ENCODE assay signal across 1 cellular context in genomic region chr9:133869674-133870419, GRCh38.
TF ChIP-seq lines count a peak whose summit lies in the region.

No MANE protein-coding gene starts in this region.

TF ChIP-seq in K562, 482 proteins besides CTCF, POLR2A, EP300 and RAD21 (continued from another document and continues in another):
- TF ChIP-seq ZBTB12 (CRISPR knock-in tag; IDR thresholded peaks at IDR 0.05) (no peak; the same call in 1 of the 2 replicates), KLF6 (CRISPR knock-in tag; IDR thresholded peaks at IDR 0.05; ENCODE audit: borderline replicate concordance) (no peak), ZNF224 (CRISPR knock-in tag; IDR thresholded peaks at IDR 0.05) (no peak), ZNF644 (tag; IDR thresholded peaks at IDR 0.05; ENCODE audit: low read depth) (no peak; the same call in 1 of the 2 replicates), E2F3 (CRISPR knock-in tag; IDR thresholded peaks at IDR 0.05) (no peak), RFX5 (IDR thresholded peaks at IDR 0.05; ENCODE audit: low read depth, low read length) (no peak), POLR2H (tag; IDR thresholded peaks at IDR 0.05; ENCODE audit: low read depth) (no peak), ZNF384 (IDR thresholded peaks at IDR 0.05; ENCODE audit: low read depth, low read length) (no peak), HES1 (IDR thresholded peaks at IDR 0.05; ENCODE audit: low read depth) (peak; percentile 98), ZNF764 (CRISPR knock-in tag; IDR thresholded peaks at IDR 0.05; ENCODE audit: low read depth) (no peak), ERF (CRISPR knock-in tag; IDR thresholded peaks at IDR 0.05) (no peak), CHD1 (IDR thresholded peaks at IDR 0.05; ENCODE audit: low read length) (no peak), CHCHD3 (CRISPR knock-in tag; IDR thresholded peaks at IDR 0.05) (no peak), SNRNP70 (optimal IDR thresholded peaks at IDR 0.05; ENCODE audit: low read depth, low read length) (no peak), ZNF511 (CRISPR knock-in tag; IDR thresholded peaks at IDR 0.05) (no peak), BHLHE40 (IDR thresholded peaks at IDR 0.05; ENCODE audit: low read length) (peak; percentile 89), SREBF1 (IDR thresholded peaks at IDR 0.05; ENCODE audit: borderline replicate concordance, low read depth, low read length) (no peak), ZNF408 (CRISPR knock-in tag; IDR thresholded peaks at IDR 0.05; ENCODE audit: low read depth) (no peak), MBD2 (IDR thresholded peaks at IDR 0.05; ENCODE audit: borderline replicate concordance, low read depth) (no peak), ZNF165 (CRISPR knock-in tag; IDR thresholded peaks at IDR 0.05; ENCODE audit: borderline replicate concordance) (no peak), ETV6 (IDR thresholded peaks at IDR 0.05; ENCODE audit: borderline replicate concordance in 1 of 2, low read depth in 2 of 2, low read length in 1 of 2) (no peak), ETV6 (CRISPR knock-in tag; IDR thresholded peaks at IDR 0.05; ENCODE audit: borderline replicate concordance) (no peak), SMARCA4 (IDR thresholded peaks at IDR 0.05) (peak; percentile 92), DNMT1 (IDR thresholded peaks at IDR 0.05) (no peak), STAG1 (CRISPR knock-in tag; IDR thresholded peaks at IDR 0.05; ENCODE audit: borderline replicate concordance) (no peak), ZNF436 (CRISPR knock-in tag; IDR thresholded peaks at IDR 0.05) (no peak), LEF1 (IDR thresholded peaks at IDR 0.05) (peak; percentile 70; the same call in 1 of the 2 replicates), MYC (IDR thresholded peaks at IDR 0.05; ENCODE audit: low read depth, low read length) (peak; percentile 61), MYC (CRISPR knock-in tag; IDR thresholded peaks at IDR 0.05; ENCODE audit: borderline replicate concordance, low read depth) (no peak), ZNF23 (CRISPR knock-in tag; IDR thresholded peaks at IDR 0.05) (no peak), MTA2 (IDR thresholded peaks at IDR 0.05; ENCODE audit: low read depth) (peak; percentile 93), COPS2 (conservative IDR thresholded peaks at IDR 0.05) (no peak), ZNF584 (CRISPR knock-in tag; IDR thresholded peaks at IDR 0.05; ENCODE audit: low read depth) (peak; percentile 89; the same call in 1 of the 2 replicates), DLX4 (CRISPR knock-in tag; IDR thresholded peaks at IDR 0.05) (no peak), C11orf30 (IDR thresholded peaks at IDR 0.05; ENCODE audit: low read depth) (no peak), CBX2 (IDR thresholded peaks at IDR 0.05; ENCODE audit: insufficient read depth, low read length, poor library complexity, severe bottlenecking) (no peak), CEBPZ (IDR thresholded peaks at IDR 0.05; ENCODE audit: borderline replicate concordance, low read depth, low read length) (no peak), ZNF780A (CRISPR knock-in tag; IDR thresholded peaks at IDR 0.05) (no peak), SRSF9 (IDR thresholded peaks at IDR 0.05; ENCODE audit: borderline replicate concordance, low read depth, low read length) (no peak), ZNF407 (IDR thresholded peaks at IDR 0.05; ENCODE audit: low read depth) (no peak), KAT8 (IDR thresholded peaks at IDR 0.05; ENCODE audit: low read depth) (no peak), CHAMP1 (IDR thresholded peaks at IDR 0.05) (no peak), HNRNPH1 (optimal IDR thresholded peaks at IDR 0.05; ENCODE audit: low read depth, low read length) (no peak), ZBTB1 (CRISPR knock-in tag; IDR thresholded peaks at IDR 0.05; ENCODE audit: borderline replicate concordance, low read depth) (no peak), ZNF253 (CRISPR knock-in tag; conservative IDR thresholded peaks at IDR 0.05) (no peak), ATF1 (CRISPR knock-in tag; IDR thresholded peaks at IDR 0.05) (no peak), ATF1 (tag; IDR thresholded peaks at IDR 0.05) (peak; percentile 56), CEBPB (tag; IDR thresholded peaks at IDR 0.05) (peak; percentile 70), RBM34 (IDR thresholded peaks at IDR 0.05; ENCODE audit: borderline replicate concordance, insufficient read depth, low read length) (no peak), MYBL2 (IDR thresholded peaks at IDR 0.05; ENCODE audit: low read depth) (no peak), MYBL2 (CRISPR knock-in tag; IDR thresholded peaks at IDR 0.05; ENCODE audit: borderline replicate concordance) (no peak), SMAD3 (CRISPR knock-in tag; conservative IDR thresholded peaks at IDR 0.05) (no peak), TRIM24 (IDR thresholded peaks at IDR 0.05) (peak; percentile 67 to 88), ZBTB8A (IDR thresholded peaks at IDR 0.05; ENCODE audit: partially characterized antibody) (no peak), HOMEZ (CRISPR knock-in tag; IDR thresholded peaks at IDR 0.05) (no peak), ZNF695 (CRISPR knock-in tag; IDR thresholded peaks at IDR 0.05) (no peak), DACH1 (IDR thresholded peaks at IDR 0.05; ENCODE audit: partially characterized antibody) (no peak)
